12 cellular contexts compared by ENCODE assay signal in the genomic region with DNA sequence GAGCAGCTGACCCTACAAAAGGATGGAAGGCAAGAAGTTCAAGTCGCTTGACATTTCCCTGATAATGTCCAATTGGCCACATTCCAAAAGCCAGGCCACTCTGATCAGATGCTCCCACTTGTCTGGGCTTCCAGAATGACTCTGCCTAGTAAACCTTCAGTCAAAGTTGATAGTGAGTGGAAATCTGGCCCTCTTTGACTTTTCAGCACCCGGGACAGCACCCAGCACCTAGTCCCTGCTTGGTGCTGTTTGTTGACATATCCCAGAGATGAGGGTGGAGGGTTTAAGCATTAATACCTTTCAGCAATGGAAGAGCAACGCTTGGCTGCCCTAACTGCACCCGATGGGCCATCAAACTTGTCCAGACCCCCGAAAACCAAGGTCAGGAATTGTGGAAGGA.
DNase-seq lines count a peak whose midpoint lies in the region; ATAC-seq and TF ChIP-seq lines count a peak whose summit lies in the region.
"Had no signal": no experiment of that assay in that cellular context is flagged by ENCODE, and none has a peak within 500 bp of the region (broad histone marks: within the 10 kb centered on the region; RNA-seq: fewer than 3 reads in every experiment).

No MANE protein-coding gene starts in this region.

- TF ChIP-seq CTCF in GM13976 (IDR thresholded peaks at IDR 0.05; ENCODE audit: borderline replicate concordance, control extremely low read depth, extremely low read depth, insufficient read depth, missing control alignments): no peak
- no peak for TF ChIP-seq CTCF in chondrocyte (IDR thresholded peaks at IDR 0.05)

- no peaks in the 10 kb centered on the region for H3K4me1 ChIP-seq in SJCRH30
- H3K4me1 ChIP-seq: foreskin keratinocyte had no signal

- H3K27ac Mint-ChIP-seq in chondrocyte (ENCODE audit: unreplicated experiment): no peak overlapping the region
- H3K27ac Mint-ChIP-seq: activated T-helper 2 cell treated with anti-CD3 and anti-CD28 coated beads, Interferon-gamma antibody, Interleukin-2, Interleukin-4, amounts not matched to agents 10 μg/mL and 5 μg/mL and 100 μg/mL, durations not matched to agents 14 hours and 24 hours and 36 hours had no signal

- H3K36me3 ChIP-seq in SJCRH30: no peaks in the 10 kb centered on the region
- H3K36me3 ChIP-seq: neutrophil had no signal

- no peaks in the 10 kb centered on the region for H3K36me3 Mint-ChIP-seq in chondrocyte (ENCODE audit: low read depth)

- H3K27me3 Mint-ChIP-seq in chondrocyte (ENCODE audit: low read depth): peaks cover 16% of the 10 kb centered on the region

- peak; percentile 45 for DNase-seq in A172 (ENCODE audit: low spot score)
- DNase-seq in GM13976 (ENCODE audit: low spot score): peak; percentile 25
- DNase-seq in SJCRH30: peak; percentile 44 to 66
- peak; percentile 34 for DNase-seq in fibroblast of peridontal ligament (ENCODE audit: extremely low read depth)
- no peak for DNase-seq in foreskin melanocyte
- DNase-seq in chondrocyte (ENCODE audit: low spot score): no peak

- no peak overlapping the region for H3K4me3 ChIP-seq in SJCRH30

- no peak for ATAC-seq in HG02642 (IDR thresholded peaks at IDR 0.05; ENCODE audit: poor library complexity, unreplicated experiment)
- ATAC-seq in HG03439 (IDR thresholded peaks at IDR 0.05; ENCODE audit: unreplicated experiment): no peak
- ATAC-seq: foreskin keratinocyte, Right ventricle myocardium inferior had no signal

- H3K27ac ChIP-seq in SJCRH30: no peak overlapping the region
- H3K27ac ChIP-seq: foreskin keratinocyte, neutrophil had no signal

- no peaks in the 10 kb centered on the region for H3K9me3 ChIP-seq in SJCRH30 (replicated peaks)
- H3K9me3 ChIP-seq: neutrophil had no signal

- in situ Hi-C loops in GM13976 (cut with MboI; ENCODE audit: low sequenced_read_pairs, unreplicated experiment): no loop called here

- H3K4me3 Mint-ChIP-seq in chondrocyte (ENCODE audit: unreplicated experiment): no peak overlapping the region

- no peaks in the 10 kb centered on the region for H3K27me3 ChIP-seq in SJCRH30
- H3K27me3 ChIP-seq: foreskin keratinocyte had no signal

- no peaks in the 10 kb centered on the region for H3K9me3 Mint-ChIP-seq in chondrocyte (ENCODE audit: low read depth)
- H3K9me3 Mint-ChIP-seq: activated T-helper 2 cell treated with anti-CD3 and anti-CD28 coated beads, Interferon-gamma antibody, Interleukin-2, Interleukin-4, amounts not matched to agents 10 μg/mL and 5 μg/mL and 100 μg/mL, durations not matched to agents 14 hours and 24 hours and 36 hours had no signal

- no peaks in the 10 kb centered on the region for H3K4me1 Mint-ChIP-seq in chondrocyte (ENCODE audit: low read depth)

Comparison
In these comparisons a context has a peak if more than half of its experiments do, and no peak if none do; other contexts are left out.
1. DNase-seq: peak in A172 (single experiment), GM13976 (single experiment), SJCRH30 (2 of 2) and fibroblast of peridontal ligament (single experiment); none in foreskin melanocyte (single experiment) and chondrocyte (single experiment).